In genomic region chr22:19430890-19431541, GRCh38 we compare ENCODE assay signal across 1 cellular context.
TF ChIP-seq lines count a peak whose summit lies in the region.

No MANE protein-coding gene starts in this region.

TF ChIP-seq in HepG2, 621 proteins besides CTCF, POLR2A, EP300 and RAD21 (continued from another document and continues in another):
- TF ChIP-seq ARID4A (CRISPR knock-in tag; IDR thresholded peaks at IDR 0.05; ENCODE audit: borderline replicate concordance) (peak; percentile 63; the same call in 1 of the 2 replicates), TFAP4 (IDR thresholded peaks at IDR 0.05; ENCODE audit: borderline replicate concordance, low read depth) (no peak), MYPOP (CRISPR knock-in tag; IDR thresholded peaks at IDR 0.05) (peak; percentile 79), THAP7 (CRISPR knock-in tag; IDR thresholded peaks at IDR 0.05) (0 out of 2 replicates have a peak, but pooled peaks have one; percentile 54), SMAD3 (CRISPR knock-in tag; IDR thresholded peaks at IDR 0.05) (0 out of 2 replicates have a peak, but pooled peaks have one; percentile 17), HNRNPL (IDR thresholded peaks at IDR 0.05; ENCODE audit: low read depth, low read length) (peak; percentile 79), NR1H2 (CRISPR knock-in tag; IDR thresholded peaks at IDR 0.05; ENCODE audit: borderline replicate concordance, low read depth) (peak; percentile 74; the same call in 1 of the 2 replicates), ARID2 (CRISPR knock-in tag; IDR thresholded peaks at IDR 0.05; ENCODE audit: borderline replicate concordance) (peak; percentile 39; the same call in 1 of the 2 replicates), ZNF746 (CRISPR knock-in tag; IDR thresholded peaks at IDR 0.05) (peak; percentile 59; the same call in 1 of the 2 replicates), ZNF891 (CRISPR knock-in tag; IDR thresholded peaks at IDR 0.05) (peak; percentile 81), ZNF704 (CRISPR knock-in tag; IDR thresholded peaks at IDR 0.05; ENCODE audit: borderline replicate concordance) (0 out of 2 replicates have a peak, but pooled peaks have one; percentile 39), HNF1B (CRISPR knock-in tag; IDR thresholded peaks at IDR 0.05) (0 out of 2 replicates have a peak, but pooled peaks have one; percentile 11), FOXP1 (IDR thresholded peaks at IDR 0.05) (no peak), FOXP1 (CRISPR knock-in tag; IDR thresholded peaks at IDR 0.05) (no peak), FOXC1 (CRISPR knock-in tag; IDR thresholded peaks at IDR 0.05; ENCODE audit: borderline replicate concordance) (peak; percentile 75; the same call in 1 of the 2 replicates), ZHX2 (IDR thresholded peaks at IDR 0.05; ENCODE audit: low read depth) (peak; percentile 59), ZHX2 (CRISPR knock-in tag; IDR thresholded peaks at IDR 0.05; ENCODE audit: borderline replicate concordance) (no peak), POGK (CRISPR knock-in tag; conservative IDR thresholded peaks at IDR 0.05) (peak; percentile 69; the same call in 1 of the 2 replicates), SMC3 (IDR thresholded peaks at IDR 0.05; ENCODE audit: low read length) (no peak), GABPB1 (CRISPR knock-in tag; IDR thresholded peaks at IDR 0.05) (peak; percentile 31; the same call in 1 of the 2 replicates), CSRNP1 (CRISPR knock-in tag; IDR thresholded peaks at IDR 0.05) (peak; percentile 79; the same call in 1 of the 2 replicates), HNRNPH1 (optimal IDR thresholded peaks at IDR 0.05; ENCODE audit: low read depth, low read length) (no peak), ELF4 (CRISPR knock-in tag; IDR thresholded peaks at IDR 0.05; ENCODE audit: borderline replicate concordance) (no peak), ZNF264 (CRISPR knock-in tag; IDR thresholded peaks at IDR 0.05) (no peak), ZNF781 (CRISPR knock-in tag; IDR thresholded peaks at IDR 0.05; ENCODE audit: borderline replicate concordance, not compliant biosample characterization) (peak; percentile 65), PITX1 (CRISPR knock-in tag; IDR thresholded peaks at IDR 0.05) (peak; percentile 60; the same call in 1 of the 2 replicates), THAP9 (CRISPR knock-in tag; IDR thresholded peaks at IDR 0.05; ENCODE audit: borderline replicate concordance) (no peak; the same call in 1 of the 2 replicates)
